Comparison of ENCODE assay signal across 15 cellular contexts in the genomic region with DNA sequence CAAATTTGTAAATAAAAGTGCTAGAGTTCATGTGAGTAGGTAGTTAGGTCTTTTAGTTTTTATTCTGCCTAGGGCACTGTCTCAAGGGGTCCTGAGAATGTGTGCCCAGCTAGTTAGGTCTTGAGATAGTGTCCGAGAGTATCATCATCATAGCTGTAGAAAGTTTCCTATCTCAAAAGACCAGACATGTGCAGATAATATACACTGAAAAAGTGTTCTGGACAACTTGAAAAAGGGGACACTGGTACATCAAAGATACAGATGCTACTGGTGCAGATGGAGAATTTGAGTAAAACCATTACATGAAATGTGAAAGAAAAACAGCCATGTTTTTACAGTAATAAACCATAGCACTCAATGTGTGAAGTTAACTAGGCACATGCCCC. TPM values are rescaled to one million over a fixed set of nuclear protein-coding genes. Genes with fewer than 3 reads are reported as not detected.
DNase-seq lines count a peak whose midpoint lies in the region; ATAC-seq and TF ChIP-seq lines count a peak whose summit lies in the region.
"Had no signal": no experiment of that assay in that cellular context is flagged by ENCODE, and none has a peak within 500 bp of the region (broad histone marks: within the 10 kb centered on the region; RNA-seq: fewer than 3 reads in every experiment).

No MANE protein-coding gene starts in this region.

- no peak for TF ChIP-seq POLR2A in prostate gland (IDR thresholded peaks at IDR 0.05)

- peak overlapping the region; percentile 20 to 37 for H3K27ac ChIP-seq in prostate gland

- DNase-seq in OCI-M2 (lab: John Stamatoyannopoulos, UW; ENCODE audit: unreplicated experiment): peak; percentile 34
- DNase-seq in prostate gland (ENCODE audit: low spot score): no peak
- DNase-seq in T-helper 2 cell: no peak
- DNase-seq in DMS79 treated with DMSO at 0.1 percent for 48 hours (lab: John Stamatoyannopoulos, UW): no peak
- DNase-seq in NCI-H1048 (lab: John Stamatoyannopoulos, UW): no peak
- no peak for DNase-seq in cerebellum (ENCODE audit: low spot score)
- DNase-seq: activated CD8-positive, alpha-beta memory T cell treated with anti-CD3 and anti-CD28 coated beads, Interleukin-2, amount 50 U/mL, for 4 hours; activated naive CD8-positive, alpha-beta T cell treated with anti-CD3 and anti-CD28 coated beads, Interleukin-2, amount 50 U/mL, for 24 hours; H7; left cardiac atrium; NCI-H1694; stimulated activated CD8-positive, alpha-beta memory T cell treated with anti-CD3 and anti-CD28 coated beads, Interleukin-4, amount 100 ng/mL, for 48 hours; T-helper 9 cell had no signal

- H3K4me3 ChIP-seq in prostate gland: no peak overlapping the region

- no peaks in the 10 kb centered on the region for H3K27me3 ChIP-seq in prostate gland (replicated peaks; ENCODE audit: insufficient read depth)

- H3K36me3 ChIP-seq in prostate gland: no peaks in the 10 kb centered on the region

- ATAC-seq in GM18868 (IDR thresholded peaks at IDR 0.05; ENCODE audit: unreplicated experiment) (peak; percentile 16), HG02610 (IDR thresholded peaks at IDR 0.05; ENCODE audit: unreplicated experiment) (peak; percentile 20)
- ATAC-seq: activated naive CD8-positive, alpha-beta T cell treated with anti-CD3 and anti-CD28 coated beads, Interleukin-2, amount 50 U/mL, for 24 hours; left cardiac atrium had no signal

- 49% methylated on average over 1 of the region's 1 CpG for WGBS in prostate gland

- no peaks in the 10 kb centered on the region for H3K4me1 ChIP-seq in prostate gland (replicated peaks)

- intact Hi-C loops in prostate gland (cut with DNase I): loop anchor here (5.0 kb wide), 2 partner anchors 66 to 79 kb away; partner anchors contain the start of genes ANAPC4 and PI4K2B

- TF ChIP-seq CTCF in prostate gland (IDR thresholded peaks at IDR 0.05): no peak

- H3K9me3 ChIP-seq in prostate gland: no peaks in the 10 kb centered on the region

RNA-seq across cellular contexts. Expression of gene ZCCHC4, which starts 1.8 kb away (rescaled TPM):
- total RNA-seq in prostate gland: 10 to 100 TPM in 1 of 2 donors, 1 to 10 TPM in 1; 9.4 to 17.1 TPM
- 20.6 TPM for total RNA-seq in cerebellum
